Comparison of ENCODE assay signal across 14 cellular contexts in genomic region chr17:82288602-82288927, GRCh38. TPM values are rescaled to one million over a fixed set of nuclear protein-coding genes. Genes with fewer than 3 reads are reported as not detected.
DNase-seq lines count a peak whose midpoint lies in the region; ATAC-seq, FAIRE-seq and TF ChIP-seq lines count a peak whose summit lies in the region.
"Had no signal": no experiment of that assay in that cellular context is flagged by ENCODE, and none has a peak within 500 bp of the region (broad histone marks: within the 10 kb centered on the region; RNA-seq: fewer than 3 reads in every experiment).

No MANE protein-coding gene starts in this region.

- TF ChIP-seq CTCF in endothelial cell of umbilical vein (IDR thresholded peaks at IDR 0.05; ENCODE audit: extremely low read depth in 1 of 2, insufficient read depth in 1 of 2, low read depth in 1 of 2, low read length in 2 of 2) (no peak), prostate gland (IDR thresholded peaks at IDR 0.05) (no peak), vagina (IDR thresholded peaks at IDR 0.05) (no peak)

- DNase-seq in right cardiac atrium (peak in 1 of 3 donors; percentile 25), cardiac septum (ENCODE audit: low spot score) (no peak), endothelial cell of umbilical vein (ENCODE audit: low read depth, low spot score) (no peak), prostate gland (ENCODE audit: low spot score) (no peak), vagina (ENCODE audit: extremely low spot score in 2 of 2) (no peak), NK-92 (lab: John Stamatoyannopoulos, UW; ENCODE audit: unreplicated experiment) (no peak)
- no peak for DNase-seq in stimulated activated CD4-positive, alpha-beta T cell treated with anti-CD3 and anti-CD28 coated beads, Interleukin-4, amount 100 ng/mL, for 24 hours
- DNase-seq: activated CD8-positive, alpha-beta memory T cell treated with anti-CD3 and anti-CD28 coated beads for 24 hours; activated gamma-delta T cell; H7; NCI-H748 treated with DMSO at 0.1 percent for 48 hours; stimulated activated naive CD4-positive, alpha-beta T cell treated with Interleukin-2 at 50 U/mL for 16 hours had no signal

- H3K4me1 ChIP-seq in right cardiac atrium (ENCODE audit: control insufficient read depth, insufficient read depth, low read length) (peaks cover 4% of the 10 kb centered on the region), endothelial cell of umbilical vein (ENCODE audit: control insufficient read depth, extremely low read depth, insufficient read depth, low read length) (peaks cover 16% of the 10 kb centered on the region), prostate gland (replicated peaks) (peaks cover 4% of the 10 kb centered on the region), vagina (peaks cover 56% of the 10 kb centered on the region)

- FAIRE-seq in endothelial cell of umbilical vein (lab: Jason Lieb, UNC), result no peak

- peak overlapping the region; percentile 47 for H3K4me2 ChIP-seq in endothelial cell of umbilical vein (ENCODE audit: insufficient read depth, low read length)

- no peaks in the 10 kb centered on the region for H3K79me2 ChIP-seq in endothelial cell of umbilical vein (ENCODE audit: control insufficient read depth, insufficient read depth, low read length)

- H4K20me1 ChIP-seq in endothelial cell of umbilical vein (replicated peaks; ENCODE audit: control insufficient read depth, extremely low read depth, insufficient read depth, low read length), result no peaks in the 10 kb centered on the region

- dilution Hi-C loops in endothelial cell of umbilical vein (cut with MboI; ENCODE audit: extremely low pct_ligation_motif_present, low sequenced_read_pairs), result no loop called here

- no peak overlapping the region for H2AFZ ChIP-seq in endothelial cell of umbilical vein (ENCODE audit: low read depth, low read length)

- WGBS in right cardiac atrium, result 93% methylated on average over 7 of the region's 7 CpGs
- WGBS in prostate gland, result 65% methylated on average over 7 of the region's 7 CpGs

- H3K4me3 ChIP-seq in right cardiac atrium (ENCODE audit: low read length), result no peak overlapping the region
- no peak overlapping the region for H3K4me3 ChIP-seq in endothelial cell of umbilical vein (replicated peaks in 1 of 3; ENCODE audit: insufficient read depth in 1 of 3, low read depth in 1 of 3, low read length in 3 of 3)
- H3K4me3 ChIP-seq in prostate gland, result no peak overlapping the region
- H3K4me3 ChIP-seq in vagina, result no peak overlapping the region

- H3K9me3 ChIP-seq in right cardiac atrium (ENCODE audit: control insufficient read depth, low read length), result no peaks in the 10 kb centered on the region
- H3K9me3 ChIP-seq in endothelial cell of umbilical vein (replicated peaks; ENCODE audit: control insufficient read depth, insufficient read depth, low read length), result no peaks in the 10 kb centered on the region
- no peaks in the 10 kb centered on the region for H3K9me3 ChIP-seq in prostate gland
- no peaks in the 10 kb centered on the region for H3K9me3 ChIP-seq in vagina

- BruUV-seq in endothelial cell of umbilical vein (replicated peaks; lab: Mats Ljungman, UMichigan), result no TSS peak

- H3K27ac ChIP-seq in right cardiac atrium (ENCODE audit: low read length) (peak overlapping the region; percentile 57), endothelial cell of umbilical vein (ENCODE audit: insufficient read depth, low read depth, low read length) (peak overlapping the region; percentile 46), prostate gland (peak overlapping the region; percentile 65 to 88), vagina (peak overlapping the region; percentile 75)

- POLR2A ChIA-PET in endothelial cell of umbilical vein (lab: Charles Lee), result no interaction called here

- H3K27me3 ChIP-seq in right cardiac atrium (ENCODE audit: control insufficient read depth, insufficient read depth), result no peaks in the 10 kb centered on the region
- no peaks in the 10 kb centered on the region for H3K27me3 ChIP-seq in endothelial cell of umbilical vein (ENCODE audit: control insufficient read depth in 2 of 2, insufficient read depth in 2 of 2, low read length in 2 of 2)
- H3K27me3 ChIP-seq in prostate gland (replicated peaks; ENCODE audit: insufficient read depth), result no peaks in the 10 kb centered on the region
- no peaks in the 10 kb centered on the region for H3K27me3 ChIP-seq in vagina

- no peak for TF ChIP-seq POLR2A in endothelial cell of umbilical vein (IDR thresholded peaks at IDR 0.05; ENCODE audit: low read depth, low read length)
- TF ChIP-seq POLR2A in prostate gland (IDR thresholded peaks at IDR 0.05), result no peak
- TF ChIP-seq POLR2A in vagina (IDR thresholded peaks at IDR 0.05), result no peak

- no peaks in the 10 kb centered on the region for H3K9me1 ChIP-seq in endothelial cell of umbilical vein (replicated peaks; ENCODE audit: control insufficient read depth, extremely low read depth, insufficient read depth, low read length)

- CTCF ChIA-PET in endothelial cell of umbilical vein (lab: Charles Lee), result no interaction called here

- no peak overlapping the region for H3K9ac ChIP-seq in endothelial cell of umbilical vein (replicated peaks; ENCODE audit: extremely low read depth, insufficient read depth, low read length)

- intact Hi-C loops in right cardiac atrium (cut with DNase I), result no loop called here
- intact Hi-C loops in cardiac septum (cut with DNase I), result no loop called here
- intact Hi-C loops in endothelial cell of umbilical vein (cut with micrococcal nuclease), result no loop called here
- intact Hi-C loops in prostate gland (cut with DNase I), result no loop called here
- intact Hi-C loops in vagina (cut with DNase I), result no loop called here

- H3K36me3 ChIP-seq in endothelial cell of umbilical vein (ENCODE audit: control insufficient read depth in 2 of 2, extremely low read depth in 1 of 2, insufficient read depth in 2 of 2, low read length in 2 of 2) (no peaks in the 10 kb centered on the region), prostate gland (no peaks in the 10 kb centered on the region), vagina (no peaks in the 10 kb centered on the region)

- ATAC-seq in right cardiac atrium, result no peak
- ATAC-seq in GM18520 (IDR thresholded peaks at IDR 0.05; ENCODE audit: unreplicated experiment), result no peak

TF ChIP-seq in endothelial cell of umbilical vein, 7 proteins besides CTCF, POLR2A, EP300 and RAD21 (continues in another document):
- no peak for TF ChIP-seq EZH2 (IDR thresholded peaks at IDR 0.05; ENCODE audit: borderline replicate concordance, low read depth, low read length, severe bottlenecking)
- no peak for TF ChIP-seq GATA2 (IDR thresholded peaks at IDR 0.05; ENCODE audit: insufficient read depth, insufficient read length, low read depth, low read length)

RNA-seq across cellular contexts. Expression of gene CSNK1D, which starts 15.1 kb away (rescaled TPM):
- total RNA-seq in right cardiac atrium, result 10 to 100 TPM; 68.8 to 81.7 (median 77.4) TPM
- polyA plus RNA-seq in right cardiac atrium, result 61.7 TPM
- total RNA-seq in cardiac septum, result 80.9 TPM
- total RNA-seq in endothelial cell of umbilical vein, result 143 and 155 TPM in 2 replicates
- 123 and 127 TPM in 2 replicates for polyA plus RNA-seq in endothelial cell of umbilical vein
- polyA plus RNA-seq in endothelial cell of umbilical vein (2011; cell fraction: cytosol; rRNA removed), result 137 and 147 TPM in 2 replicates
- 510 and 541 TPM in 2 replicates for polyA plus RNA-seq in endothelial cell of umbilical vein (2011; cell fraction: nucleus; rRNA removed)
- 147 and 161 TPM in 2 replicates for polyA plus RNA-seq in endothelial cell of umbilical vein (2012)
- polyA minus RNA-seq in endothelial cell of umbilical vein, result 108 and 121 TPM in 2 replicates
- polyA minus RNA-seq in endothelial cell of umbilical vein (2011; cell fraction: cytosol; rRNA and poly(A)+ RNA removed), result 34.4 TPM
- 96.1 and 97.5 TPM in 2 replicates for polyA minus RNA-seq in endothelial cell of umbilical vein (2011; cell fraction: nucleus; rRNA and poly(A)+ RNA removed)
- 100 to 1,000 TPM in 1 of 2 donors, 10 to 100 TPM in 1; 80.3 to 155 TPM for total RNA-seq in prostate gland
- 67.8 TPM for total RNA-seq in vagina

RNA-seq across cellular contexts. Expression of gene CD7, which starts 28.8 kb away (rescaled TPM):
- 1 to 10 TPM in 2 of 4 donors, under 1 TPM in 2; 0.31 to 1.4 (median 0.80) TPM for total RNA-seq in right cardiac atrium
- 0.45 TPM for polyA plus RNA-seq in right cardiac atrium
- total RNA-seq in cardiac septum, result 0.62 TPM
- not detected in 2 replicates for total RNA-seq in endothelial cell of umbilical vein
- not detected in 2 replicates for polyA plus RNA-seq in endothelial cell of umbilical vein
- polyA plus RNA-seq in endothelial cell of umbilical vein (2011; cell fraction: cytosol; rRNA removed), result not detected in 2 replicates
- polyA plus RNA-seq in endothelial cell of umbilical vein (2011; cell fraction: nucleus; rRNA removed), result not detected in 2 replicates
- polyA plus RNA-seq in endothelial cell of umbilical vein (2012), result not detected in 2 replicates
- polyA minus RNA-seq in endothelial cell of umbilical vein, result not detected in 2 replicates
- polyA minus RNA-seq in endothelial cell of umbilical vein (2011; cell fraction: cytosol; rRNA and poly(A)+ RNA removed), result not detected
- not detected in 2 replicates for polyA minus RNA-seq in endothelial cell of umbilical vein (2011; cell fraction: nucleus; rRNA and poly(A)+ RNA removed)
- total RNA-seq in prostate gland, result 1 to 10 TPM in 1 of 2 donors, not detected in 1; 2.8 TPM
- 5.2 TPM for total RNA-seq in vagina
- total RNA-seq: pulmonary artery endothelial cell had no signal

RNA-seq across cellular contexts. Expression of gene SECTM1, which starts 45.0 kb away (rescaled TPM):
- total RNA-seq in right cardiac atrium, result 1 to 10 TPM; 2.8 to 5.7 (median 3.3) TPM
- 2.5 TPM for polyA plus RNA-seq in right cardiac atrium
- total RNA-seq in cardiac septum, result 2.0 TPM
- total RNA-seq in endothelial cell of umbilical vein, result 0.46 and 1.9 TPM in 2 replicates
- 1.3 and 2.3 TPM in 2 replicates for polyA plus RNA-seq in endothelial cell of umbilical vein
- polyA plus RNA-seq in endothelial cell of umbilical vein (2011; cell fraction: cytosol; rRNA removed), result 1.2 and 2.5 TPM in 2 replicates
- polyA plus RNA-seq in endothelial cell of umbilical vein (2011; cell fraction: nucleus; rRNA removed), result 1.2 TPM in 1 of 2 replicates, not detected in the other
- 1.9 and 3.2 TPM in 2 replicates for polyA plus RNA-seq in endothelial cell of umbilical vein (2012)
- polyA minus RNA-seq in endothelial cell of umbilical vein, result 0.19 and 0.40 TPM in 2 replicates
- polyA minus RNA-seq in endothelial cell of umbilical vein (2011; cell fraction: cytosol; rRNA and poly(A)+ RNA removed), result 7.6 TPM
- 0.34 TPM in 1 of 2 replicates, not detected in the other for polyA minus RNA-seq in endothelial cell of umbilical vein (2011; cell fraction: nucleus; rRNA and poly(A)+ RNA removed)
- 10 to 100 TPM in 1 of 2 donors, 1 to 10 TPM in 1; 9.0 to 12.5 TPM for total RNA-seq in prostate gland
- 37.1 TPM for total RNA-seq in vagina

RNA-seq across cellular contexts. Expression of gene SLC16A3, which starts 59.7 kb away (rescaled TPM):
- total RNA-seq in right cardiac atrium, result 10 to 100 TPM; 13.6 to 23.7 (median 18.0) TPM
- 18.8 TPM for polyA plus RNA-seq in right cardiac atrium
- total RNA-seq in cardiac septum, result 20.7 TPM
- total RNA-seq in endothelial cell of umbilical vein, result 171 and 229 TPM in 2 replicates
- polyA plus RNA-seq in endothelial cell of umbilical vein, result 95.9 and 140 TPM in 2 replicates
- polyA plus RNA-seq in endothelial cell of umbilical vein (2011; cell fraction: cytosol; rRNA removed), result 52.1 and 69.8 TPM in 2 replicates
- 40.9 and 41.0 TPM in 2 replicates for polyA plus RNA-seq in endothelial cell of umbilical vein (2011; cell fraction: nucleus; rRNA removed)
- polyA plus RNA-seq in endothelial cell of umbilical vein (2012), result 119 and 153 TPM in 2 replicates
- 98.9 and 118 TPM in 2 replicates for polyA minus RNA-seq in endothelial cell of umbilical vein
- 158 TPM for polyA minus RNA-seq in endothelial cell of umbilical vein (2011; cell fraction: cytosol; rRNA and poly(A)+ RNA removed)
- polyA minus RNA-seq in endothelial cell of umbilical vein (2011; cell fraction: nucleus; rRNA and poly(A)+ RNA removed), result 31.0 and 31.5 TPM in 2 replicates
- total RNA-seq in prostate gland, result 10 to 100 TPM in 1 of 2 donors, 1 to 10 TPM in 1; 5.0 to 69.2 TPM
- total RNA-seq in vagina, result 21.1 TPM
